ENCODE assay signal across 8 cellular contexts in genomic region chr1:153956997-153957715, GRCh38. TPM values are rescaled to one million over a fixed set of nuclear protein-coding genes. Genes with fewer than 3 reads are reported as not detected.
A peak's percentile ranks its signal among the peaks of the same experiment; 100 is the strongest.
DNase-seq lines count a peak whose midpoint lies in the region; ATAC-seq, FAIRE-seq and TF ChIP-seq lines count a peak whose summit lies in the region.

No MANE protein-coding gene starts in this region.

- H3K4me1 ChIP-seq in left ventricle myocardium inferior (peaks cover 80% of the 10 kb centered on the region), skeletal muscle satellite cell (ENCODE audit: control insufficient read depth, insufficient read depth, low read length) (peaks cover 34% of the 10 kb centered on the region)

- H3K27ac ChIP-seq in left ventricle myocardium inferior (replicated peaks), result peak overlapping the region; percentile 98

- H3K9ac ChIP-seq in skeletal muscle satellite cell (ENCODE audit: low read depth, low read length), result peak overlapping the region; percentile 95

- H3K36me3 ChIP-seq in left ventricle myocardium inferior, result peaks cover 40% of the 10 kb centered on the region
- peaks cover 33% of the 10 kb centered on the region for H3K36me3 ChIP-seq in skeletal muscle satellite cell (ENCODE audit: insufficient read depth, low read length)

- FAIRE-seq in GM18507 (lab: Jason Lieb, UNC), result peak; percentile 33

- DNase-seq in GM18507 (ENCODE audit: extremely low spot score, insufficient read length, low read depth), result no peak
- DNase-seq in left ventricle myocardium inferior, result no peak
- DNase-seq in SIG-M5 (lab: John Stamatoyannopoulos, UW), result no peak
- no peak for DNase-seq in stimulated activated naive CD4-positive, alpha-beta T cell treated with Interleukin-2 at 50 U/mL for 16 hours (lab: John Stamatoyannopoulos, UW)
- no peak for DNase-seq in cerebellum (ENCODE audit: low spot score)

- no peaks in the 10 kb centered on the region for H3K27me3 ChIP-seq in left ventricle myocardium inferior (ENCODE audit: low read depth)
- no peaks in the 10 kb centered on the region for H3K27me3 ChIP-seq in skeletal muscle satellite cell (ENCODE audit: control insufficient read depth, insufficient read depth, low read length)

- ATAC-seq in GM21367 (IDR thresholded peaks at IDR 0.05; ENCODE audit: unreplicated experiment), result no peak

- TF ChIP-seq CTCF in WI38 (IDR thresholded peaks at IDR 0.05; ENCODE audit: low read depth, low read length) (no peak), left ventricle myocardium inferior (IDR thresholded peaks at IDR 0.05; ENCODE audit: borderline replicate concordance) (no peak)

- intact Hi-C loops in left ventricle myocardium inferior (cut with micrococcal nuclease), result no loop called here

- H3K4me2 ChIP-seq in skeletal muscle satellite cell (ENCODE audit: low read length), result peak overlapping the region; percentile 89

- H3K4me3 ChIP-seq in WI38 (ENCODE audit: low read depth, low read length), result peak overlapping the region; percentile 95
- peak overlapping the region; percentile 98 for H3K4me3 ChIP-seq in left ventricle myocardium inferior
- peak overlapping the region; percentile 95 for H3K4me3 ChIP-seq in skeletal muscle satellite cell (ENCODE audit: low read length)

- H3K9me3 ChIP-seq in left ventricle myocardium inferior (replicated peaks), result no peaks in the 10 kb centered on the region
- no peaks in the 10 kb centered on the region for H3K9me3 ChIP-seq in skeletal muscle satellite cell (replicated peaks; ENCODE audit: low read length)

RNA-seq across cellular contexts. Expression of gene CRTC2, which starts 1.3 kb away (rescaled TPM):
- total RNA-seq in left ventricle myocardium inferior, result 19.7 TPM
- total RNA-seq in skeletal muscle satellite cell (2012; rRNA removed), result 4.6 and 5.2 TPM in 2 replicates
- 13.2 TPM for total RNA-seq in cerebellum

RNA-seq across cellular contexts. Expression of gene SLC39A1, which starts 6.2 kb away (rescaled TPM):
- total RNA-seq in left ventricle myocardium inferior (39.8 TPM), cerebellum (22.0 TPM)
- total RNA-seq in skeletal muscle satellite cell (2012; rRNA removed), result 68.4 and 71.9 TPM in 2 replicates

RNA-seq across cellular contexts. Expression of gene CREB3L4, which starts 10.5 kb away (rescaled TPM):
- total RNA-seq in left ventricle myocardium inferior (4.8 TPM), cerebellum (13.8 TPM)
- total RNA-seq in skeletal muscle satellite cell (2012; rRNA removed), result 5.0 and 7.1 TPM in 2 replicates

RNA-seq across cellular contexts. Expression of gene DENND4B, which starts 10.6 kb away (rescaled TPM):
- 44.6 TPM for total RNA-seq in left ventricle myocardium inferior
- total RNA-seq in skeletal muscle satellite cell (2012; rRNA removed), result 15.2 and 16.2 TPM in 2 replicates
- 31.1 TPM for total RNA-seq in cerebellum

RNA-seq across cellular contexts. Expression of gene JTB, which starts 20.3 kb away (rescaled TPM):
- total RNA-seq in left ventricle myocardium inferior, result 75.8 TPM
- total RNA-seq in skeletal muscle satellite cell (2012; rRNA removed), result 79.9 and 123 TPM in 2 replicates
- total RNA-seq in cerebellum, result 29.2 TPM
